ENCODE assay signal across 8 cellular contexts in genomic region chr7:6615853-6616555, GRCh38. TPM values are rescaled to one million over a fixed set of nuclear protein-coding genes. Genes with fewer than 3 reads are reported as not detected.
DNase-seq lines count a peak whose midpoint lies in the region; ATAC-seq lines count a peak whose summit lies in the region.

No MANE protein-coding gene starts in this region.

- peaks cover 3 to 8% of the 10 kb centered on the region in 2 donors for H3K36me3 ChIP-seq in stomach smooth muscle (ENCODE audit: control insufficient read depth in 2 of 2, insufficient read depth in 2 of 2, low read length in 2 of 2)

- H3K27me3 ChIP-seq in stomach smooth muscle (ENCODE audit: control insufficient read depth in 1 of 2, insufficient read depth in 2 of 2, low read length in 2 of 2) = no peaks in the 10 kb centered on the region

- intact Hi-C loops in left colon (cut with DNase I, micrococcal nuclease) = no loop called here

- peak overlapping the region; percentile 64 for H3K4me3 Mint-ChIP-seq in activated T-cell treated with anti-CD3 and anti-CD28 coated beads, Interleukin-2, amount 50 U/mL, for 4 hours

- H3K9me3 ChIP-seq in stomach smooth muscle (ENCODE audit: control insufficient read depth in 2 of 2, low read length in 2 of 2) = no peaks in the 10 kb centered on the region

- H3K27me3 Mint-ChIP-seq in activated T-cell treated with anti-CD3 and anti-CD28 coated beads, Interleukin-2, amount 50 U/mL, for 4 hours (ENCODE audit: low read depth) = peaks cover 7% of the 10 kb centered on the region

- peak overlapping the region; percentile 70 to 76 for H3K9ac ChIP-seq in stomach smooth muscle (ENCODE audit: low read length in 2 of 2)

- H3K4me1 Mint-ChIP-seq in activated T-cell treated with anti-CD3 and anti-CD28 coated beads, Interleukin-2, amount 50 U/mL, for 4 hours (ENCODE audit: low read depth) = peaks cover 22% of the 10 kb centered on the region

- peaks cover 15% of the 10 kb centered on the region for H3K4me1 ChIP-seq in stomach smooth muscle (ENCODE audit: control insufficient read depth, insufficient read depth, low read length)

- no peaks in the 10 kb centered on the region for H3K36me3 Mint-ChIP-seq in activated T-cell treated with anti-CD3 and anti-CD28 coated beads, Interleukin-2, amount 50 U/mL, for 4 hours (ENCODE audit: insufficient read depth)

- H3K27ac ChIP-seq in stomach smooth muscle (ENCODE audit: low read length) = no peak overlapping the region

- ATAC-seq in activated T-cell treated with anti-CD3 and anti-CD28 coated beads, Interleukin-2, amount 50 U/mL, for 4 hours = peak; percentile 35 to 46
- ATAC-seq in left colon = peak; percentile 43

- peak overlapping the region; percentile 60 to 79 for H3K4me3 ChIP-seq in stomach smooth muscle (ENCODE audit: low read length in 2 of 2)

- H3K9me3 Mint-ChIP-seq in activated T-cell treated with anti-CD3 and anti-CD28 coated beads, Interleukin-2, amount 50 U/mL, for 4 hours = no peaks in the 10 kb centered on the region

- DNase-seq in activated T-cell treated with anti-CD3 and anti-CD28 coated beads, Interleukin-2, amount 50 U/mL, for 4 hours = no peak
- DNase-seq in activated T-cell treated with anti-CD3 and anti-CD28 coated beads for 4 hours (no peak), astrocyte of the hippocampus (ENCODE audit: low read depth, low spot score) (peak; percentile 53), left colon (peak in 1 of 2 donors; percentile 21), NCI-H446 (lab: John Stamatoyannopoulos, UW) (no peak), cerebellar nuclear complex (lab: John Stamatoyannopoulos, UW) (no peak)
- DNase-seq in central memory CD4-positive, alpha-beta T cell = no peak

RNA-seq across cellular contexts. Expression of gene ZNF853, which starts 0.6 kb away (rescaled TPM):
- total RNA-seq in activated T-cell treated with anti-CD3 and anti-CD28 coated beads, Interleukin-2, amount 50 U/mL, for 4 hours = 1 to 10 TPM; 2.2 to 3.5 (median 3.0) TPM
- 1 to 10 TPM in 1 of 2 donors, under 1 TPM in 1; 0.79 to 2.9 TPM for total RNA-seq in left colon

RNA-seq across cellular contexts. Expression of gene ZNF316, which starts 21.1 kb away (rescaled TPM):
- 10 to 100 TPM; 30.9 to 32.6 (median 32.1) TPM for total RNA-seq in activated T-cell treated with anti-CD3 and anti-CD28 coated beads, Interleukin-2, amount 50 U/mL, for 4 hours
- 10 to 100 TPM; 19.0 to 21.1 TPM for total RNA-seq in left colon

RNA-seq across cellular contexts. Expression of gene INTS15, which starts 26.2 kb away (rescaled TPM):
- 10 to 100 TPM; 51.4 to 60.1 (median 59.1) TPM for total RNA-seq in activated T-cell treated with anti-CD3 and anti-CD28 coated beads, Interleukin-2, amount 50 U/mL, for 4 hours
- total RNA-seq in left colon = 10 to 100 TPM; 22.5 to 24.4 TPM

RNA-seq across cellular contexts. Expression of gene ZDHHC4, which starts 38.8 kb away (rescaled TPM):
- total RNA-seq in activated T-cell treated with anti-CD3 and anti-CD28 coated beads, Interleukin-2, amount 50 U/mL, for 4 hours = 10 to 100 TPM; 23.6 to 33.5 (median 27.5) TPM
- total RNA-seq in left colon = 10 to 100 TPM; 37.6 to 51.1 TPM
